Comparison of ENCODE assay signal across 11 cellular contexts in the genomic region with DNA sequence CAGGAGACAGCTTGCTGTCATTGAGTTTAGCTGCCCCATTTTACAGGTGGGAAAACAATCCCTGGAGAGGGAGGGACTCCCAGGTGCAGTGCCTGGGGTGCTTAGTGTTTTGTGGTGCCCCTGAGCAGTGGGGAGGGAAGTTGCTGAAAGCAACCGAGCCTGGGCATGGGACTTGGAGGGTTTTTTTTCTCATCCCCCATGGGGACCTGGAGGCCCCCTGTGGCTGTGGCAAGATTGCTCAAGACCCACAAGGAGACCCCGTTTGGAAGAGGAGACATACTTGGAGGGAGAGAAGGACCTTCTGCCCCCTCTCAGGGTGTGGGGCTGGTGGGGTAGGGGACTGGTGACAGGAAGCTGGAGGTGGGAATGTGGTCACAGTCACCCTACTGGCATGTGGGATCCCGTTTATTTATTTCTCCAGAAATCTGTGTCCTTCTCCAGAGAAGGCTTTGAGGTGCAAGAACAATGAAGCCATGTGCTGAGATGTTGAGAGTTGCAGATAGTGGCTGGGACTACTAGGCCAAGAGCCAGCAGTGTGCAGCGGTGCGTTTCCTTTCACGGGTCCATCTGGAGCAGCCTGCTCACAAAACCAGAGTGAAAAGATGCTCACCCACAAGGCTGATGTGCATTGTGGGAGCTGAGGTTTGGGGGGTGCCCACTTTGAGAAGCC. TPM values are rescaled to one million over a fixed set of nuclear protein-coding genes. Genes with fewer than 3 reads are reported as not detected.
DNase-seq lines count a peak whose midpoint lies in the region; FAIRE-seq and TF ChIP-seq lines count a peak whose summit lies in the region.
"Had no signal": no experiment of that assay in that cellular context is flagged by ENCODE, and none has a peak within 500 bp of the region (broad histone marks: within the 10 kb centered on the region; RNA-seq: fewer than 3 reads in every experiment).

No MANE protein-coding gene starts in this region.

- H3K79me2 ChIP-seq in H9 (ENCODE audit: insufficient read depth, low read length) (peaks cover 17% of the 10 kb centered on the region; the same call in 1 of the 2 replicates), mesendoderm (ENCODE audit: control insufficient read depth, insufficient read depth, low read length) (peaks cover 87% of the 10 kb centered on the region)

- H2AFZ ChIP-seq in H9 (ENCODE audit: low read length): no peak overlapping the region

- POLR2A ChIA-PET in RWPE1 (lab: Yijun Ruan, JAX; ENCODE audit: low non-redundant PET): no interaction called here

- H3K56ac ChIP-seq in H9 (ENCODE audit: insufficient read length, low read depth, low read length): no peak overlapping the region
- H3K56ac ChIP-seq in mesendoderm (ENCODE audit: low read length): peak overlapping the region; percentile 43

- H3K4me2 ChIP-seq in H9 (ENCODE audit: insufficient read depth, insufficient read length, low read length) (no peak overlapping the region), mesendoderm (ENCODE audit: low read length) (no peak overlapping the region)

- no peak overlapping the region for H2BK20ac ChIP-seq in H9 (ENCODE audit: low read depth, low read length, poor library complexity, severe bottlenecking)

- H3K9ac ChIP-seq in H9 (ENCODE audit: extremely low read depth, insufficient read length, low read length) (no peak overlapping the region), mesendoderm (ENCODE audit: low read length) (no peak overlapping the region)

- H3K4me1 Mint-ChIP-seq in H9 (peaks cover 33 to 54% of the 10 kb centered on the region in 2 experiments), progenitor cell of endocrine pancreas (ENCODE audit: low read depth) (peaks cover 49% of the 10 kb centered on the region)

- H3K23me2 ChIP-seq in H9 (ENCODE audit: insufficient read length, low read depth, low read length, poor library complexity, severe bottlenecking): no peaks in the 10 kb centered on the region

- H3K9me3 ChIP-seq in H9 (ENCODE audit: control insufficient read depth, low read depth, low read length): no peaks in the 10 kb centered on the region

- H3K9me3 Mint-ChIP-seq in H9 (no peaks in the 10 kb centered on the region), progenitor cell of endocrine pancreas (ENCODE audit: low read depth) (no peaks in the 10 kb centered on the region)

- H3K4me1 ChIP-seq in H9 (ENCODE audit: insufficient read depth, low read length) (no peaks in the 10 kb centered on the region), mesendoderm (ENCODE audit: control insufficient read depth, low read depth, low read length) (peaks cover 17% of the 10 kb centered on the region)

- no peak overlapping the region for H2BK12ac ChIP-seq in H9 (ENCODE audit: insufficient read length, low read depth, low read length)

- no peaks in the 10 kb centered on the region for H4K20me1 ChIP-seq in H9 (ENCODE audit: control insufficient read depth, insufficient read depth, insufficient read length)

- H3K36me3 Mint-ChIP-seq in H9 (ENCODE audit: insufficient read depth in 1 of 3, low read depth in 3 of 3) (peaks cover 0 to 7% (median 0%) of the 10 kb centered on the region in 3 experiments; a peak in 2 of 7 replicates), progenitor cell of endocrine pancreas (ENCODE audit: insufficient read depth) (no peaks in the 10 kb centered on the region)

- DNase-seq in DMS79 treated with DMSO at 0.1 percent for 48 hours (lab: John Stamatoyannopoulos, UW) (peak; percentile 44), H9 (no peak), RWPE1 (ENCODE audit: low spot score) (no peak), mesendoderm (no peak), GM20000 (ENCODE audit: low spot score) (no peak), progenitor cell of endocrine pancreas (ENCODE audit: low spot score, unreplicated experiment) (no peak), HTR-8/SVneo (ENCODE audit: insufficient read length, low spot score) (no peak), SHP77 treated with DMSO at 0.1 percent for 48 hours (lab: John Stamatoyannopoulos, UW) (no peak)
- DNase-seq: activated naive CD4-positive, alpha-beta T cell treated with anti-CD3 and anti-CD28 coated beads, Interleukin-2, amount 50 U/mL, for 16 hours; NCI-H1930 had no signal

- no peak overlapping the region for H4K91ac ChIP-seq in H9 (ENCODE audit: insufficient read length, low read depth, low read length)

- H4K5ac ChIP-seq in H9 (ENCODE audit: insufficient read length, low read depth, low read length): no peak overlapping the region
- H4K5ac ChIP-seq in mesendoderm (ENCODE audit: low read length): no peak overlapping the region

- CTCF ChIA-PET in RWPE1 (lab: Yijun Ruan, JAX): no interaction called here

- no peak for FAIRE-seq in HTR-8/SVneo (lab: Jason Lieb, UNC)
- FAIRE-seq: TTC549 had no signal

- no peak overlapping the region for H3K14ac ChIP-seq in H9 (ENCODE audit: insufficient read depth, low read length)

- no peak for TF ChIP-seq CTCF in H9 (conservative IDR thresholded peaks at IDR 0.05)
- TF ChIP-seq CTCF in RWPE1 (conservative IDR thresholded peaks at IDR 0.05; ENCODE audit: low read depth): no peak
- TF ChIP-seq CTCF in GM20000 (IDR thresholded peaks at IDR 0.05; ENCODE audit: extremely low read depth, missing control alignments): no peak
- TF ChIP-seq CTCF in progenitor cell of endocrine pancreas (IDR thresholded peaks at IDR 0.05; ENCODE audit: unreplicated experiment): no peak

- no peaks in the 10 kb centered on the region for H3K36me3 ChIP-seq in mesendoderm (ENCODE audit: control insufficient read depth, insufficient read depth, low read length)

- H3K4ac ChIP-seq in H9 (ENCODE audit: low read depth, low read length) (no peak overlapping the region), mesendoderm (ENCODE audit: low read depth, low read length) (no peak overlapping the region)

- H3K27ac ChIP-seq in H9 (ENCODE audit: insufficient read length, low read depth, low read length): no peak overlapping the region
- H3K27ac ChIP-seq in RWPE1: peak overlapping the region; percentile 95
- no peak overlapping the region for H3K27ac ChIP-seq in mesendoderm (ENCODE audit: low read depth, low read length)

- H2AK5ac ChIP-seq in H9 (ENCODE audit: insufficient read length, low read length) (no peak overlapping the region), mesendoderm (ENCODE audit: low read length) (no peak overlapping the region)

- H2BK5ac ChIP-seq in H9 (ENCODE audit: insufficient read length, low read length) (no peak overlapping the region), mesendoderm (ENCODE audit: low read length) (no peak overlapping the region)

- H3K23ac ChIP-seq in H9 (ENCODE audit: insufficient read length, low read depth, low read length) (no peak overlapping the region), mesendoderm (ENCODE audit: low read length) (no peak overlapping the region)

- WGBS in H9 (ENCODE audit: extremely low coverage, insufficient read length, low lambda C conversion rate): no CpG with 5 or more reads among the region's 6 CpGs
- WGBS in mesendoderm (ENCODE audit: extremely low coverage, insufficient coverage, low lambda C conversion rate): no CpG with 5 or more reads among the region's 6 CpGs

- H3K4me3 ChIP-seq in mesendoderm (ENCODE audit: low read length): no peak overlapping the region

- no peak overlapping the region for H4K8ac ChIP-seq in H9 (replicated peaks; ENCODE audit: insufficient read length, low read depth, low read length)
- H4K8ac ChIP-seq in mesendoderm (ENCODE audit: low read depth, low read length): no peak overlapping the region

- H2BK120ac ChIP-seq in H9 (ENCODE audit: low read depth, low read length, poor library complexity, severe bottlenecking) (no peak overlapping the region), mesendoderm (ENCODE audit: low read depth, low read length) (no peak overlapping the region)

- H3K79me1 ChIP-seq in H9 (ENCODE audit: insufficient read depth, low read depth, low read length, poor library complexity, severe bottlenecking) (peaks cover 8% of the 10 kb centered on the region), mesendoderm (ENCODE audit: low read length) (peaks cover 49% of the 10 kb centered on the region)

- H3K27me3 Mint-ChIP-seq in H9 (ENCODE audit: low read depth): no peaks in the 10 kb centered on the region
- H3K27me3 Mint-ChIP-seq in progenitor cell of endocrine pancreas: no peaks in the 10 kb centered on the region

- H3K4me3 Mint-ChIP-seq in H9 (no peak overlapping the region), progenitor cell of endocrine pancreas (ENCODE audit: low read depth) (no peak overlapping the region)

- H2BK15ac ChIP-seq in H9 (ENCODE audit: low read depth, low read length): no peak overlapping the region
- H2BK15ac ChIP-seq in mesendoderm (replicated peaks; ENCODE audit: low read depth): no peak overlapping the region

- H3K18ac ChIP-seq in H9 (ENCODE audit: insufficient read length, low read depth, low read length): no peak overlapping the region
- H3K18ac ChIP-seq in mesendoderm (ENCODE audit: low read length): no peak overlapping the region

- no peak overlapping the region for H3T11ph ChIP-seq in H9 (ENCODE audit: low read length)

- H3K27ac Mint-ChIP-seq in H9: peak overlapping the region in 2 of 3 experiments; percentile 34 to 46; a peak in 1 of 7 replicates
- no peak overlapping the region for H3K27ac Mint-ChIP-seq in progenitor cell of endocrine pancreas

- H3K27me3 ChIP-seq in H9 (ENCODE audit: insufficient read depth, low read length) (no peaks in the 10 kb centered on the region), mesendoderm (ENCODE audit: insufficient read depth, low read length, poor library complexity) (no peaks in the 10 kb centered on the region)

RNA-seq across cellular contexts. Expression of gene ZMIZ1, which starts 21.5 kb away (rescaled TPM):
- total RNA-seq in H9 (2021): 31.8 and 36.9 TPM in 2 replicates
- polyA plus RNA-seq in mesendoderm (2013, experiment 1 of 2): 23.7 TPM
- polyA plus RNA-seq in mesendoderm (2013, experiment 2 of 2): 23.1 TPM
- 81.6 and 85.2 TPM in 2 replicates for total RNA-seq in progenitor cell of endocrine pancreas
